ENCODE assay signal across 9 cellular contexts in genomic region chr1:230113605-230114241, GRCh38. TPM values are rescaled to one million over a fixed set of nuclear protein-coding genes. Genes with fewer than 3 reads are reported as not detected.
DNase-seq lines count a peak whose midpoint lies in the region; ATAC-seq and TF ChIP-seq lines count a peak whose summit lies in the region.
"Had no signal": no experiment of that assay in that cellular context is flagged by ENCODE, and none has a peak within 500 bp of the region (broad histone marks: within the 10 kb centered on the region; RNA-seq: fewer than 3 reads in every experiment).

No MANE protein-coding gene starts in this region.

- H3K79me2 ChIP-seq in GM23248 (ENCODE audit: insufficient read depth) = peaks cover 97% of the 10 kb centered on the region

- peak overlapping the region; percentile 88 for H3K27ac ChIP-seq in GM23248
- H3K27ac ChIP-seq: VCaP had no signal

- H3K4me3 ChIP-seq in GM23248 (peak overlapping the region; percentile 43), WI38 (ENCODE audit: low read depth, low read length) (peak overlapping the region; percentile 52), skeletal muscle satellite cell (ENCODE audit: low read length) (peak overlapping the region; percentile 60)

- H3K9ac ChIP-seq in GM23248 (peak overlapping the region; percentile 72), skeletal muscle satellite cell (ENCODE audit: low read depth, low read length) (peak overlapping the region; percentile 86)

- H2AFZ ChIP-seq in GM23248 = 0 out of 2 replicates have a peak overlapping the region, but pooled peaks have one; percentile 24

- DNase-seq in GM23248 = peak; percentile 97
- peak; percentile 72 for DNase-seq in glomerular visceral epithelial cell (ENCODE audit: extremely low spot score)
- DNase-seq in NCI-H345 treated with DMSO at 0.1 percent for 48 hours (lab: John Stamatoyannopoulos, UW; ENCODE audit: unreplicated experiment) = no peak
- DNase-seq in iPS-NIHi7 (ENCODE audit: extremely low spot score) = no peak
- DNase-seq in cortex of kidney (lab: John Stamatoyannopoulos, UW) = no peak

- H3K36me3 ChIP-seq in GM23248 (ENCODE audit: low read depth) (no peaks in the 10 kb centered on the region), skeletal muscle satellite cell (ENCODE audit: insufficient read depth, low read length) (peaks cover 8% of the 10 kb centered on the region)

- H3K9me3 ChIP-seq in GM23248 (ENCODE audit: low read depth) (no peaks in the 10 kb centered on the region), skeletal muscle satellite cell (replicated peaks; ENCODE audit: low read length) (no peaks in the 10 kb centered on the region)

- H3F3A ChIP-seq in GM23248 (ENCODE audit: insufficient read depth) = peaks cover 13% of the 10 kb centered on the region

- H4K20me1 ChIP-seq in GM23248 (ENCODE audit: insufficient read depth) = peaks cover 2% of the 10 kb centered on the region; the same call in 1 of the 2 replicates

- in situ Hi-C loops in GM23248 (cut with MboI) = no loop called here

- H3K4me1 ChIP-seq in GM23248 (ENCODE audit: insufficient read depth) (peaks cover 26% of the 10 kb centered on the region), skeletal muscle satellite cell (ENCODE audit: control insufficient read depth, insufficient read depth, low read length) (peaks cover 35% of the 10 kb centered on the region)

- no peak for ATAC-seq in GM18909 (IDR thresholded peaks at IDR 0.05; ENCODE audit: poor library complexity, unreplicated experiment)

- no peaks in the 10 kb centered on the region for H3K9me2 ChIP-seq in GM23248 (ENCODE audit: insufficient read depth)

- H3K27me3 ChIP-seq in GM23248 (replicated peaks; ENCODE audit: insufficient read depth) (no peaks in the 10 kb centered on the region), skeletal muscle satellite cell (ENCODE audit: control insufficient read depth, insufficient read depth, low read length) (no peaks in the 10 kb centered on the region)

- H3K4me2 ChIP-seq in GM23248 (ENCODE audit: unreplicated experiment) (peak overlapping the region; percentile 72), skeletal muscle satellite cell (ENCODE audit: low read length) (peak overlapping the region; percentile 85)

- WGBS in GM23248 (ENCODE audit: low coverage in 1 of 2, low lambda C conversion rate in 2 of 2, missing lambda C conversion rate in 2 of 2), 2 experiments = 20 to 21% methylated on average over 17 of the region's 17 CpGs

- no peak for TF ChIP-seq CTCF in WI38 (IDR thresholded peaks at IDR 0.05; ENCODE audit: low read depth, low read length)

RNA-seq across cellular contexts. Expression of gene GALNT2, which starts 46.7 kb away (rescaled TPM):
- 103 and 111 TPM in 2 replicates for total RNA-seq in GM23248 (2014; rRNA removed; shearing (Covaris generic))
- 121 and 124 TPM in 2 replicates for polyA plus RNA-seq in GM23248 (2016; fragmentation: Nextera tagmentation; extraction: Ambion mirVana)
- total RNA-seq in skeletal muscle satellite cell (2012; rRNA removed) = 64.9 and 78.3 TPM in 2 replicates

Comparison
In these comparisons a context has a peak if more than half of its experiments do, and no peak if none do; other contexts are left out.
1. DNase-seq: peak in GM23248 (single experiment) and glomerular visceral epithelial cell (single experiment); none in NCI-H345 treated with DMSO at 0.1 percent for 48 hours (single experiment), iPS-NIHi7 (single experiment) and cortex of kidney (single experiment).
2. Peak in every context shown above with its lines, with median percentiles within 50 percentile points of each other: H3K4me3 ChIP-seq.